ENCODE assay signal across 8 cellular contexts in the genomic region with DNA sequence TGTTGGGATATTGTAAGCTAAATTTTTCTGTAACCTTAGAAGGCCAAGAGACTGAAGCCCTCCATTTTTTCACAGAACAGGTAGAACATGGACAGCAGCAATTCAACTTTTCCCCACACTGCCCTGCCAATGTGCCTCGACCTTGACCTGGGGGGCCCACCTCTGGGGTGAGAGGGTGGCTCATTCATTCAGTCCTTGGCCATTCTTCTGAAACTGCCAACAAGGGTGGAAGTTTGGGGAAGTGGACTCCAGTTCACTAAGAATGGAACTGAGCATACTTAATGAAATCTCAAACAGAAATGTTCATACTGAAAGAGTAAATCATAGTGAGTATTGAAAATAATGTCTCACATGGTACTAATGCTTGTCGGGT. TPM values are rescaled to one million over a fixed set of nuclear protein-coding genes. Genes with fewer than 3 reads are reported as not detected.
A peak's percentile ranks its signal among the peaks of the same experiment; 100 is the strongest.
DNase-seq lines count a peak whose midpoint lies in the region; ATAC-seq and TF ChIP-seq lines count a peak whose summit lies in the region.

No MANE protein-coding gene starts in this region.

- DNase-seq in HAP-1 (ENCODE audit: low spot score in 2 of 2) = no peak
- DNase-seq in fibroblast of villous mesenchyme (ENCODE audit: low read depth) = no peak
- no peak for DNase-seq in NCI-H524 (lab: John Stamatoyannopoulos, UW)
- DNase-seq in effector CD8-positive, alpha-beta T cell (lab: John Stamatoyannopoulos, UW) = no peak
- DNase-seq in A172 (ENCODE audit: low spot score) = no peak

- peak overlapping the region in 17 of 21 experiments; percentile 88 to 98 (median 95) for H3K27ac ChIP-seq in skin epidermis

- H3K4me1 ChIP-seq in HAP-1 = peaks cover 9% of the 10 kb centered on the region

- no peaks in the 10 kb centered on the region for H3K9me3 ChIP-seq in HAP-1

- H3K27me3 ChIP-seq in HAP-1 (ENCODE audit: low read depth) = no peaks in the 10 kb centered on the region

- TF ChIP-seq CTCF in WI38 (IDR thresholded peaks at IDR 0.05; ENCODE audit: low read depth, low read length) (no peak), fibroblast of villous mesenchyme (IDR thresholded peaks at IDR 0.05; ENCODE audit: insufficient read depth, low read depth, low read length) (no peak)

- in situ Hi-C loops in HAP-1 (cut with MboI; ENCODE audit: low sequenced_read_pairs) = no loop called here

- H3K4me3 ChIP-seq in HAP-1 (peak overlapping the region; percentile 82), WI38 (ENCODE audit: low read depth, low read length) (peak overlapping the region; percentile 99), fibroblast of villous mesenchyme (ENCODE audit: low read depth, low read length) (peak overlapping the region; percentile 96), skin epidermis (peak overlapping the region; percentile 47 to 91 (median 86))

- H3K36me3 ChIP-seq in HAP-1 (replicated peaks) = peaks cover 57% of the 10 kb centered on the region

- ATAC-seq in GM18868 (IDR thresholded peaks at IDR 0.05; ENCODE audit: unreplicated experiment) = no peak

RNA-seq across cellular contexts. Expression of a gene that starts 1.1 kb away (rescaled TPM):
- total RNA-seq in fibroblast of villous mesenchyme = 438 and 477 TPM in 2 replicates
- 616 and 655 TPM in 2 replicates for total RNA-seq in A172 (2014; rRNA removed; shearing (Covaris generic))

RNA-seq across cellular contexts. Expression of a gene that starts 1.5 kb away (rescaled TPM):
- total RNA-seq in fibroblast of villous mesenchyme = 82.5 and 125 TPM in 2 replicates
- total RNA-seq in A172 (2014; rRNA removed; shearing (Covaris generic)) = 211 and 212 TPM in 2 replicates
